11 cellular contexts compared by ENCODE assay signal in the genomic region with DNA sequence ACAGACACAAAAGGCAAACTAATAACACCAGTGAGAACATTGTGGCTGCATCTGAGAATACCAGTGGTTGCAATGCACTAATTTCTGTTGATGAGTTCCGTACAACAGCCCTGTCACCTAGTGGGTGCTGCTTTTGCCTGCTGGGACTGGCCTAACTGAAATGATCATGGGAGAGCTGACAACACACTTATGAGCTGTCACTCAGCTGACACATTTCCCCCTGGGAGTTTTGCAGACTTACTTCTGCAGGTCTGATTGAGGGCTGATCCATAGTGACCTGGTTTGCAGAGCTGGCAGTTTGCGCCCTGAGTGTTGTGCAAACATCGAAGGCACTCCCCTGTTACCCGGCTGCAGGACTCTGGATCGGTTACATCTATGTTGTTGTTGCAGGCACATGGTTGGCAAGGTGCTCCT.
DNase-seq lines count a peak whose midpoint lies in the region; ATAC-seq lines count a peak whose summit lies in the region.
"Had no signal": no experiment of that assay in that cellular context is flagged by ENCODE, and none has a peak within 500 bp of the region (broad histone marks: within the 10 kb centered on the region; RNA-seq: fewer than 3 reads in every experiment).

No MANE protein-coding gene starts in this region.

- ATAC-seq in GM19035 (IDR thresholded peaks at IDR 0.05; ENCODE audit: unreplicated experiment) (peak; percentile 70), HG03280 (IDR thresholded peaks at IDR 0.05; ENCODE audit: unreplicated experiment) (peak; percentile 76), HG02588 (IDR thresholded peaks at IDR 0.05; ENCODE audit: unreplicated experiment) (no peak)

- CTCF ChIA-PET in activated CD4-positive, alpha-beta T cell treated with anti-CD3 and anti-CD28 coated beads, Interleukin-2, amount 10 ng/mL, durations not matched to agents 7 days and 5 days (lab: Charles Lee) = no interaction called here

- H3K27ac ChIP-seq in caudate nucleus (ENCODE audit: low read depth, low read length) = peak overlapping the region; percentile 31
- H3K27ac ChIP-seq: vagina had no signal

- intact Hi-C loops in activated CD4-positive, alpha-beta T cell treated with anti-CD3 and anti-CD28 coated beads, Interleukin-2, amount 10 ng/mL, durations not matched to agents 24 days and 14 days (cut with micrococcal nuclease) = no loop called here

- H3K27ac Mint-ChIP-seq in activated CD4-positive, alpha-beta T cell treated with anti-CD3 and anti-CD28 coated beads, Interleukin-2, amount 10 ng/mL, durations not matched to agents 7 days and 5 days = no peak overlapping the region
- H3K27ac Mint-ChIP-seq in activated CD4-positive, alpha-beta T cell treated with anti-CD3 and anti-CD28 coated beads, Interleukin-2, amount 10 ng/mL, durations not matched to agents 24 days and 14 days = no peak overlapping the region
- H3K27ac Mint-ChIP-seq: CD4-positive, CD25-positive, alpha-beta regulatory T cell had no signal

- H3K36me3 Mint-ChIP-seq in activated CD4-positive, alpha-beta T cell treated with anti-CD3 and anti-CD28 coated beads, Interleukin-2, amount 10 ng/mL, durations not matched to agents 7 days and 5 days (ENCODE audit: low read depth) = no peaks in the 10 kb centered on the region
- H3K36me3 Mint-ChIP-seq in activated CD4-positive, alpha-beta T cell treated with anti-CD3 and anti-CD28 coated beads, Interleukin-2, amount 10 ng/mL, durations not matched to agents 24 days and 14 days (ENCODE audit: low read depth) = no peaks in the 10 kb centered on the region
- H3K36me3 Mint-ChIP-seq: CD4-positive, CD25-positive, alpha-beta regulatory T cell had no signal

- H3K4me1 Mint-ChIP-seq in activated CD4-positive, alpha-beta T cell treated with anti-CD3 and anti-CD28 coated beads, Interleukin-2, amount 10 ng/mL, durations not matched to agents 7 days and 5 days = no peaks in the 10 kb centered on the region
- H3K4me1 Mint-ChIP-seq in activated CD4-positive, alpha-beta T cell treated with anti-CD3 and anti-CD28 coated beads, Interleukin-2, amount 10 ng/mL, durations not matched to agents 24 days and 14 days = no peaks in the 10 kb centered on the region
- H3K4me1 Mint-ChIP-seq: CD4-positive, CD25-positive, alpha-beta regulatory T cell had no signal

- no peaks in the 10 kb centered on the region for H3K9me3 Mint-ChIP-seq in activated CD4-positive, alpha-beta T cell treated with anti-CD3 and anti-CD28 coated beads, Interleukin-2, amount 10 ng/mL, durations not matched to agents 7 days and 5 days
- no peaks in the 10 kb centered on the region for H3K9me3 Mint-ChIP-seq in activated CD4-positive, alpha-beta T cell treated with anti-CD3 and anti-CD28 coated beads, Interleukin-2, amount 10 ng/mL, durations not matched to agents 24 days and 14 days

- DNase-seq in DMS53 treated with DMSO at 0.1 percent for 48 hours (lab: John Stamatoyannopoulos, UW; ENCODE audit: unreplicated experiment) (peak; percentile 33), caudate nucleus (lab: John Stamatoyannopoulos, UW) (peak in 8 of 61 donors; percentile 5 to 30 (median 14)), NCI-H226 (no peak)
- no peak for DNase-seq in activated CD4-positive, alpha-beta T cell treated with anti-CD3 and anti-CD28 coated beads, Interleukin-2, amount 10 ng/mL, durations not matched to agents 7 days and 5 days
- no peak for DNase-seq in activated CD4-positive, alpha-beta T cell treated with anti-CD3 and anti-CD28 coated beads, Interleukin-2, amount 10 ng/mL, durations not matched to agents 24 days and 14 days
- DNase-seq: CD4-positive, CD25-positive, alpha-beta regulatory T cell; occipital lobe had no signal

- H3K4me3 Mint-ChIP-seq in activated CD4-positive, alpha-beta T cell treated with anti-CD3 and anti-CD28 coated beads, Interleukin-2, amount 10 ng/mL, durations not matched to agents 7 days and 5 days = no peak overlapping the region
- H3K4me3 Mint-ChIP-seq in activated CD4-positive, alpha-beta T cell treated with anti-CD3 and anti-CD28 coated beads, Interleukin-2, amount 10 ng/mL, durations not matched to agents 24 days and 14 days = no peak overlapping the region
- H3K4me3 Mint-ChIP-seq: CD4-positive, CD25-positive, alpha-beta regulatory T cell had no signal

- peaks cover 2% of the 10 kb centered on the region for H3K27me3 Mint-ChIP-seq in activated CD4-positive, alpha-beta T cell treated with anti-CD3 and anti-CD28 coated beads, Interleukin-2, amount 10 ng/mL, durations not matched to agents 7 days and 5 days
- H3K27me3 Mint-ChIP-seq in activated CD4-positive, alpha-beta T cell treated with anti-CD3 and anti-CD28 coated beads, Interleukin-2, amount 10 ng/mL, durations not matched to agents 24 days and 14 days = peaks cover 2% of the 10 kb centered on the region

- POLR2A ChIA-PET in activated CD4-positive, alpha-beta T cell treated with anti-CD3 and anti-CD28 coated beads, Interleukin-2, amount 10 ng/mL, durations not matched to agents 7 days and 5 days (lab: Charles Lee) = no interaction called here
